In the genomic region with DNA sequence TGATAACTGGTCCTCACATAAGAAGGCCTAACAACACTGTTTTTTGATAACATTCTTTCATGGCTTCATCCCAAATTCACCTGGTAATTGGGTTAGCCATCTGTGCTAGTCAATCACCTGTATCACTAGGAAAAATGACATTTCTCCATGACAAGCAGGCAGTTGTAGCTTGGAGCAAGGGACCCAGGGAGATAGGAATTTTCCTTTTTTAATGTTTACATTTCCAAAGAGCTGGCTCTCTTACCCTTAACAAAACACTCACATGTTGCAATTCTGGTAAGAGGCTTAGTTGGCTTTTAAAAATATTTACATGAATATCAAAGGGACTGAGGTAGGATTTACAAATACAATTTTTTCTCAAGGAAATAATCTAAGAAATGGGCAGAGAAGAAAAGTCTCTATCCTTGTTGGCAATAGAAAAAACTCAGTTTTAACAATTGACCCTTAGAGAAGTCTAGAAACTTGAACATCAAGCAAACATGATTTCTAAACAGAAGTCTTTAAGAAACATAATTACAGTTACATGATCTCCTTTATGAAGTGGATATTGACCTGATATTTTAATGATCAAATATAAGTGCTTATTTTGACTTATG, we compare ENCODE assay signal across 15 cellular contexts. TPM values are rescaled to one million over a fixed set of nuclear protein-coding genes. Genes with fewer than 3 reads are reported as not detected.
DNase-seq lines count a peak whose midpoint lies in the region; ATAC-seq and TF ChIP-seq lines count a peak whose summit lies in the region.
"Had no signal": no experiment of that assay in that cellular context is flagged by ENCODE, and none has a peak within 500 bp of the region (broad histone marks: within the 10 kb centered on the region; RNA-seq: fewer than 3 reads in every experiment).

No MANE protein-coding gene starts in this region.

- H3K27me3 Mint-ChIP-seq in activated T-helper 17 cell treated with anti-CD3 and anti-CD28 coated beads, Interleukin-2, amount 50 U/mL, for 72 hours, result no peaks in the 10 kb centered on the region

- H3K4me3 Mint-ChIP-seq in activated T-helper 17 cell treated with anti-CD3 and anti-CD28 coated beads, Interleukin-2, amount 50 U/mL, for 72 hours, result no peak overlapping the region
- H3K4me3 Mint-ChIP-seq: activated CD8-positive, alpha-beta T cell treated with anti-CD3 and anti-CD28 coated beads, Interleukin-2, amount 10 ng/mL, durations not matched to agents 7 days and 5 days; activated naive CD4-positive, alpha-beta T cell treated with anti-CD3 and anti-CD28 coated beads, Interleukin-2, amount 50 U/mL, for 24 hours; naive thymus-derived CD8-positive, alpha-beta T cell; T-helper 1 cell treated with Interleukin-12 subunit alpha and Interleukin-12 subunit beta and Interleukin-4 antibody, amounts not matched to agents 30 μg/mL and 1 μg/mL, for 36 hours had no signal

- H3K27me3 ChIP-seq in left ventricle myocardium inferior (ENCODE audit: low read depth) (no peaks in the 10 kb centered on the region), prostate gland (replicated peaks; ENCODE audit: insufficient read depth) (no peaks in the 10 kb centered on the region)

- H3K9me3 Mint-ChIP-seq in activated T-helper 17 cell treated with anti-CD3 and anti-CD28 coated beads, Interleukin-2, amount 50 U/mL, for 72 hours, result no peaks in the 10 kb centered on the region
- H3K9me3 Mint-ChIP-seq: activated naive CD4-positive, alpha-beta T cell treated with anti-CD3 and anti-CD28 coated beads, Interleukin-2, amount 50 U/mL, for 24 hours; naive thymus-derived CD8-positive, alpha-beta T cell; T-helper 1 cell treated with Interleukin-12 subunit alpha and Interleukin-12 subunit beta and Interleukin-4 antibody, amounts not matched to agents 30 μg/mL and 1 μg/mL, for 36 hours had no signal

- H3K27ac ChIP-seq in left ventricle myocardium inferior (replicated peaks) (peak overlapping the region; percentile 64), prostate gland (peak overlapping the region; percentile 16 to 55)

- TF ChIP-seq CTCF in left ventricle myocardium inferior (IDR thresholded peaks at IDR 0.05; ENCODE audit: borderline replicate concordance) (no peak), prostate gland (IDR thresholded peaks at IDR 0.05) (no peak)

- DNase-seq in left ventricle myocardium inferior (no peak), cardiac septum (ENCODE audit: low spot score) (no peak), fibroblast of peridontal ligament (ENCODE audit: extremely low read depth) (peak; percentile 80), prostate gland (ENCODE audit: low spot score) (no peak)
- DNase-seq: activated CD8-positive, alpha-beta T cell treated with anti-CD3 and anti-CD28 coated beads, Interleukin-2, amount 10 ng/mL, durations not matched to agents 7 days and 5 days; DMS79 treated with DMSO at 0.1 percent for 48 hours; effector CD4-positive, alpha-beta T cell; naive thymus-derived CD8-positive, alpha-beta T cell; NCI-H1417 treated with DMSO at 0.1 percent for 48 hours had no signal

- no peak overlapping the region for H3K4me3 ChIP-seq in left ventricle myocardium inferior
- no peak overlapping the region for H3K4me3 ChIP-seq in prostate gland

- no peaks in the 10 kb centered on the region for H3K36me3 ChIP-seq in left ventricle myocardium inferior
- no peaks in the 10 kb centered on the region for H3K36me3 ChIP-seq in prostate gland

- H3K4me1 Mint-ChIP-seq in activated T-helper 17 cell treated with anti-CD3 and anti-CD28 coated beads, Interleukin-2, amount 50 U/mL, for 72 hours, result no peaks in the 10 kb centered on the region
- H3K4me1 Mint-ChIP-seq: activated naive CD4-positive, alpha-beta T cell treated with anti-CD3 and anti-CD28 coated beads, Interleukin-2, amount 50 U/mL, for 24 hours; naive thymus-derived CD8-positive, alpha-beta T cell had no signal

- ATAC-seq in HG03045 (IDR thresholded peaks at IDR 0.05; ENCODE audit: unreplicated experiment) (no peak), HG03025 (IDR thresholded peaks at IDR 0.05; ENCODE audit: low FRiP score, unreplicated experiment) (no peak)
- ATAC-seq in activated T-helper 17 cell treated with anti-CD3 and anti-CD28 coated beads, Interleukin-2, amount 50 U/mL, for 72 hours (replicated peaks), result no peak
- ATAC-seq in activated CD4-positive, CD25-positive, alpha-beta regulatory T cell treated with anti-CD3 and anti-CD28 coated beads, Interleukin-2, amount 50 U/mL, for 24 hours, result no peak
- ATAC-seq: activated CD8-positive, alpha-beta T cell treated with anti-CD3 and anti-CD28 coated beads, Interleukin-2, amount 10 ng/mL, durations not matched to agents 7 days and 5 days; naive thymus-derived CD8-positive, alpha-beta T cell had no signal

- H3K27ac Mint-ChIP-seq in activated T-helper 17 cell treated with anti-CD3 and anti-CD28 coated beads, Interleukin-2, amount 50 U/mL, for 72 hours, result no peak overlapping the region
- H3K27ac Mint-ChIP-seq: activated CD8-positive, alpha-beta T cell treated with anti-CD3 and anti-CD28 coated beads, Interleukin-2, amount 10 ng/mL, durations not matched to agents 7 days and 5 days; activated naive CD4-positive, alpha-beta T cell treated with anti-CD3 and anti-CD28 coated beads, Interleukin-2, amount 50 U/mL, for 24 hours; naive thymus-derived CD8-positive, alpha-beta T cell; T-helper 1 cell treated with Interleukin-12 subunit alpha and Interleukin-12 subunit beta and Interleukin-4 antibody, amounts not matched to agents 30 μg/mL and 1 μg/mL, for 36 hours had no signal

- intact Hi-C loops in left ventricle myocardium inferior (cut with micrococcal nuclease) (no loop called here), cardiac septum (cut with DNase I) (loop anchor here (5.0 kb wide), 1 partner anchor 95 kb away; no protein-coding TSS in a partner anchor), prostate gland (cut with DNase I) (no loop called here)

- no peaks in the 10 kb centered on the region for H3K9me3 ChIP-seq in left ventricle myocardium inferior (replicated peaks)
- no peaks in the 10 kb centered on the region for H3K9me3 ChIP-seq in prostate gland

- TF ChIP-seq POLR2A in prostate gland (IDR thresholded peaks at IDR 0.05), result no peak

- H3K4me1 ChIP-seq in left ventricle myocardium inferior (peaks cover 35% of the 10 kb centered on the region), prostate gland (replicated peaks) (no peaks in the 10 kb centered on the region)

- no peaks in the 10 kb centered on the region for H3K36me3 Mint-ChIP-seq in activated T-helper 17 cell treated with anti-CD3 and anti-CD28 coated beads, Interleukin-2, amount 50 U/mL, for 72 hours (ENCODE audit: low read depth)
- H3K36me3 Mint-ChIP-seq: activated naive CD4-positive, alpha-beta T cell treated with anti-CD3 and anti-CD28 coated beads, Interleukin-2, amount 50 U/mL, for 24 hours; naive thymus-derived CD8-positive, alpha-beta T cell had no signal

RNA-seq across cellular contexts. Expression of gene AKR1C1, which starts 16.1 kb away (rescaled TPM):
- total RNA-seq in left ventricle myocardium inferior (34.1 TPM), cardiac septum (14.2 TPM), prostate gland (10 to 100 TPM in 1 of 2 donors, 1 to 10 TPM in 1; 7.4 to 18.7 TPM)
- under 1 TPM; 0.32 to 0.71 TPM for total RNA-seq in activated T-helper 17 cell treated with anti-CD3 and anti-CD28 coated beads, Interleukin-2, amount 50 U/mL, for 72 hours

RNA-seq across cellular contexts. Expression of gene AKR1C2, which starts 56.5 kb away (rescaled TPM):
- total RNA-seq in left ventricle myocardium inferior (17.5 TPM), cardiac septum (8.5 TPM), prostate gland (1 to 10 TPM; 6.4 to 8.2 TPM)
- not detected for total RNA-seq in activated T-helper 17 cell treated with anti-CD3 and anti-CD28 coated beads, Interleukin-2, amount 50 U/mL, for 72 hours
- total RNA-seq: activated CD8-positive, alpha-beta T cell treated with anti-CD3 and anti-CD28 coated beads, Interleukin-2, amount 10 ng/mL, durations not matched to agents 7 days and 5 days; naive thymus-derived CD8-positive, alpha-beta T cell had no signal
